In the genomic region with DNA sequence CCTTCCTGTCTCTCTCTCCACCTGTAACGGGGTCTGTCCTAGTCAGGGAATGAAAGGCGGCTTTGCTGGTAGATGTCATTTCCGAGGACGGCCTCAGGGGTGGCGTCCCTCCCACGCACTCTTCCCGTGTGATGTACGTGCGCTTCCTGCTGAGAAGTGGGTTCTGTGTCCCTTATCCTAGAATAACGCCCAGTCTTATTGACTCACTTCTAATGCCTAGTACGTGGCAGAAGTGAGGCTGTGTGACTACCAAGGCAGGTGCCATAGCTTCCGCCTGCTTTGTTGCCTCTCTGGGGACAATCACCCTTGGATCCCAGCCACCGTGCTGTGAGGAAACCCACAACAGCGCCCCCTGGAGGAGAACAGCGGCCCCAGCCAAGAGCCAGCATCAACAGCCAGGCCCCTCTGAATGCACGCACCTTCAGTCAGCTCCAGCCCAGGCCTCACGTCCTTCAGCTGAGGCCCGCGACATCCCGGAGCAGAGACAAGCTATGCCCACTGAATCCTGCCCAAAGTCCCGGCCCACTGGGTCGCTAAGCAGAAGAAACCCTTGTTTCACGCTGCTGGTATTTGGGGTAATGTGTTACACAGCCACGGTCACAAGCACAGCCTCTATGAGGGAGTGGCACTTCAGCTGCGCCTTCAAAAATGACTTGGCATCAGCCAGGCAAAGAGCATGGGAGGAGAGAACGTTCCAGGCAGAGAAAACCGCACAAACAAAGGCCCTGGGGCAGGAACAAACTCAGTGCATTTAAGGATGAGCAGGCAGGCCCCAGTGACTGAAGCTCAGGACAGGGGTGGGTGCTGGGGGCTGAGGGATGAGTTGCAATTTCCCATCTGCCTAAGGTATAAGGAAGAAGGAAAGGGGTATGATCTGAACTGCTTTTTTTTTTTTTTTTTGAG, we compare ENCODE assay signal across 1 cellular context.
TF ChIP-seq lines count a peak whose summit lies in the region.

No MANE protein-coding gene starts in this region.

TF ChIP-seq in K562, 482 proteins besides CTCF, POLR2A, EP300 and RAD21 (continued from another document and continues in another):
- TF ChIP-seq, protein P1, sequence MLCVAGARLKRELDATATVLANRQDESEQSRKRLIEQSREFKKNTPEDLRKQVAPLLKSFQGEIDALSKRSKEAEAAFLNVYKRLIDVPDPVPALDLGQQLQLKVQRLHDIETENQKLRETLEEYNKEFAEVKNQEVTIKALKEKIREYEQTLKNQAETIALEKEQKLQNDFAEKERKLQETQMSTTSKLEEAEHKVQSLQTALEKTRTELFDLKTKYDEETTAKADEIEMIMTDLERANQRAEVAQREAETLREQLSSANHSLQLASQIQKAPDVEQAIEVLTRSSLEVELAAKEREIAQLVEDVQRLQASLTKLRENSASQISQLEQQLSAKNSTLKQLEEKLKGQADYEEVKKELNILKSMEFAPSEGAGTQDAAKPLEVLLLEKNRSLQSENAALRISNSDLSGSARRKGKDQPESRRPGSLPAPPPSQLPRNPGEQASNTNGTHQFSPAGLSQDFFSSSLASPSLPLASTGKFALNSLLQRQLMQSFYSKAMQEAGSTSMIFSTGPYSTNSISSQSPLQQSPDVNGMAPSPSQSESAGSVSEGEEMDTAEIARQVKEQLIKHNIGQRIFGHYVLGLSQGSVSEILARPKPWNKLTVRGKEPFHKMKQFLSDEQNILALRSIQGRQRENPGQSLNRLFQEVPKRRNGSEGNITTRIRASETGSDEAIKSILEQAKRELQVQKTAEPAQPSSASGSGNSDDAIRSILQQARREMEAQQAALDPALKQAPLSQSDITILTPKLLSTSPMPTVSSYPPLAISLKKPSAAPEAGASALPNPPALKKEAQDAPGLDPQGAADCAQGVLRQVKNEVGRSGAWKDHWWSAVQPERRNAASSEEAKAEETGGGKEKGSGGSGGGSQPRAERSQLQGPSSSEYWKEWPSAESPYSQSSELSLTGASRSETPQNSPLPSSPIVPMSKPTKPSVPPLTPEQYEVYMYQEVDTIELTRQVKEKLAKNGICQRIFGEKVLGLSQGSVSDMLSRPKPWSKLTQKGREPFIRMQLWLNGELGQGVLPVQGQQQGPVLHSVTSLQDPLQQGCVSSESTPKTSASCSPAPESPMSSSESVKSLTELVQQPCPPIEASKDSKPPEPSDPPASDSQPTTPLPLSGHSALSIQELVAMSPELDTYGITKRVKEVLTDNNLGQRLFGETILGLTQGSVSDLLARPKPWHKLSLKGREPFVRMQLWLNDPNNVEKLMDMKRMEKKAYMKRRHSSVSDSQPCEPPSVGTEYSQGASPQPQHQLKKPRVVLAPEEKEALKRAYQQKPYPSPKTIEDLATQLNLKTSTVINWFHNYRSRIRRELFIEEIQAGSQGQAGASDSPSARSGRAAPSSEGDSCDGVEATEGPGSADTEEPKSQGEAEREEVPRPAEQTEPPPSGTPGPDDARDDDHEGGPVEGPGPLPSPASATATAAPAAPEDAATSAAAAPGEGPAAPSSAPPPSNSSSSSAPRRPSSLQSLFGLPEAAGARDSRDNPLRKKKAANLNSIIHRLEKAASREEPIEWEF (CRISPR knock-in tag; IDR thresholded peaks at IDR 0.05) = no peak
- peak; percentile 38; the same call in 1 of the 2 replicates for TF ChIP-seq E2F3 (CRISPR knock-in tag; IDR thresholded peaks at IDR 0.05)
- TF ChIP-seq ELF4 (CRISPR knock-in tag; IDR thresholded peaks at IDR 0.05) = no peak
- TF ChIP-seq MCM7 (IDR thresholded peaks at IDR 0.05) = no peak
- no peak for TF ChIP-seq ILF3 (IDR thresholded peaks at IDR 0.05; ENCODE audit: borderline replicate concordance)
- TF ChIP-seq POLR2B (IDR thresholded peaks at IDR 0.05; ENCODE audit: low read depth, partially characterized antibody) = no peak
- no peak for TF ChIP-seq ASH1L (IDR thresholded peaks at IDR 0.05; ENCODE audit: borderline replicate concordance, low read depth, partially characterized antibody)
- no peak for TF ChIP-seq ETV6 (IDR thresholded peaks at IDR 0.05; ENCODE audit: borderline replicate concordance in 1 of 2, low read depth in 2 of 2, low read length in 1 of 2)
- no peak for TF ChIP-seq ETV6 (CRISPR knock-in tag; IDR thresholded peaks at IDR 0.05; ENCODE audit: borderline replicate concordance)
- no peak for TF ChIP-seq NR1H2 (CRISPR knock-in tag; IDR thresholded peaks at IDR 0.05)
- TF ChIP-seq SP1 (CRISPR knock-in tag; IDR thresholded peaks at IDR 0.05) = no peak
- TF ChIP-seq LEF1 (IDR thresholded peaks at IDR 0.05) = no peak
- 0 out of 2 replicates have a peak, but pooled peaks have one; percentile 36 for TF ChIP-seq HDAC2 (IDR thresholded peaks at IDR 0.05)
- no peak for TF ChIP-seq POLR3G (IDR thresholded peaks at IDR 0.05; ENCODE audit: extremely low read depth, insufficient read length, insufficient replicate concordance)
- no peak for TF ChIP-seq FUS (optimal IDR thresholded peaks at IDR 0.05; ENCODE audit: low read depth, low read length)
- TF ChIP-seq NONO (IDR thresholded peaks at IDR 0.05; ENCODE audit: low read depth in 2 of 2, low read length in 1 of 2) = no peak
- no peak for TF ChIP-seq ZNF507 (tag; conservative IDR thresholded peaks at IDR 0.05)
- no peak for TF ChIP-seq CHCHD3 (CRISPR knock-in tag; IDR thresholded peaks at IDR 0.05)
- TF ChIP-seq CBX5 (IDR thresholded peaks at IDR 0.05; ENCODE audit: borderline replicate concordance, low read depth) = no peak
- no peak for TF ChIP-seq CXXC5 (CRISPR knock-in tag; IDR thresholded peaks at IDR 0.05)
- no peak for TF ChIP-seq ZC3H8 (IDR thresholded peaks at IDR 0.05)
- TF ChIP-seq COPS2 (conservative IDR thresholded peaks at IDR 0.05) = no peak
- no peak for TF ChIP-seq JUND (IDR thresholded peaks at IDR 0.05; ENCODE audit: borderline replicate concordance, low read depth, low read length)
- no peak for TF ChIP-seq JUND (tag; IDR thresholded peaks at IDR 0.05; ENCODE audit: borderline replicate concordance, low read depth, low read length)
- TF ChIP-seq E4F1 (CRISPR knock-in tag; IDR thresholded peaks at IDR 0.05; ENCODE audit: borderline replicate concordance) = no peak
- no peak for TF ChIP-seq SPI1 (IDR thresholded peaks at IDR 0.05; ENCODE audit: borderline replicate concordance, low read depth, low read length)
- TF ChIP-seq HLTF (IDR thresholded peaks at IDR 0.05) = no peak
- TF ChIP-seq JUNB (CRISPR knock-in tag; conservative IDR thresholded peaks at IDR 0.05) = no peak
- TF ChIP-seq ZBTB8A (IDR thresholded peaks at IDR 0.05; ENCODE audit: partially characterized antibody) = no peak
- TF ChIP-seq MYC (IDR thresholded peaks at IDR 0.05; ENCODE audit: low read depth, low read length) = no peak
- TF ChIP-seq MYC (CRISPR knock-in tag; IDR thresholded peaks at IDR 0.05; ENCODE audit: borderline replicate concordance, low read depth) = no peak
- TF ChIP-seq TFAM (CRISPR knock-in tag; conservative IDR thresholded peaks at IDR 0.05) = no peak
- no peak for TF ChIP-seq OTX1 (CRISPR knock-in tag; IDR thresholded peaks at IDR 0.05)
- peak; percentile 76 for TF ChIP-seq NFIC (IDR thresholded peaks at IDR 0.05)
- peak; percentile 58; the same call in 1 of the 2 replicates for TF ChIP-seq MTA3 (IDR thresholded peaks at IDR 0.05; ENCODE audit: borderline replicate concordance)
- no peak for TF ChIP-seq BACH1 (tag; IDR thresholded peaks at IDR 0.05)
- TF ChIP-seq ZNF121 (CRISPR knock-in tag; conservative IDR thresholded peaks at IDR 0.05) = no peak
- TF ChIP-seq, protein P2, sequence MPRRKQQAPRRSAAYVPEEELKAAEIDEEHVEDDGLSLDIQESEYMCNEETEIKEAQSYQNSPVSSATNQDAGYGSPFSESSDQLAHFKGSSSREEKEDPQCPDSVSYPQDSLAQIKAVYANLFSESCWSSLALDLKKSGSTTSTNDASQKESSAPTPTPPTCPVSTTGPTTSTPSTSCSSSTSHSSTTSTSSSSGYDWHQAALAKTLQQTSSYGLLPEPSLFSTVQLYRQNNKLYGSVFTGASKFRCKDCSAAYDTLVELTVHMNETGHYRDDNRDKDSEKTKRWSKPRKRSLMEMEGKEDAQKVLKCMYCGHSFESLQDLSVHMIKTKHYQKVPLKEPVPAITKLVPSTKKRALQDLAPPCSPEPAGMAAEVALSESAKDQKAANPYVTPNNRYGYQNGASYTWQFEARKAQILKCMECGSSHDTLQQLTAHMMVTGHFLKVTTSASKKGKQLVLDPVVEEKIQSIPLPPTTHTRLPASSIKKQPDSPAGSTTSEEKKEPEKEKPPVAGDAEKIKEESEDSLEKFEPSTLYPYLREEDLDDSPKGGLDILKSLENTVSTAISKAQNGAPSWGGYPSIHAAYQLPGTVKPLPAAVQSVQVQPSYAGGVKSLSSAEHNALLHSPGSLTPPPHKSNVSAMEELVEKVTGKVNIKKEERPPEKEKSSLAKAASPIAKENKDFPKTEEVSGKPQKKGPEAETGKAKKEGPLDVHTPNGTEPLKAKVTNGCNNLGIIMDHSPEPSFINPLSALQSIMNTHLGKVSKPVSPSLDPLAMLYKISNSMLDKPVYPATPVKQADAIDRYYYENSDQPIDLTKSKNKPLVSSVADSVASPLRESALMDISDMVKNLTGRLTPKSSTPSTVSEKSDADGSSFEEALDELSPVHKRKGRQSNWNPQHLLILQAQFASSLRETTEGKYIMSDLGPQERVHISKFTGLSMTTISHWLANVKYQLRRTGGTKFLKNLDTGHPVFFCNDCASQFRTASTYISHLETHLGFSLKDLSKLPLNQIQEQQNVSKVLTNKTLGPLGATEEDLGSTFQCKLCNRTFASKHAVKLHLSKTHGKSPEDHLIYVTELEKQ (CRISPR knock-in tag; IDR thresholded peaks at IDR 0.05) = no peak
- no peak for TF ChIP-seq NFE2L1 (tag; IDR thresholded peaks at IDR 0.05; ENCODE audit: borderline replicate concordance, low read depth)
- no peak for TF ChIP-seq HMBOX1 (IDR thresholded peaks at IDR 0.05)
- TF ChIP-seq PML (IDR thresholded peaks at IDR 0.05; ENCODE audit: low read length) = no peak
- TF ChIP-seq BCOR (IDR thresholded peaks at IDR 0.05) = no peak
- TF ChIP-seq IRF2 (CRISPR knock-in tag; IDR thresholded peaks at IDR 0.05) = no peak
- TF ChIP-seq ZBTB43 (CRISPR knock-in tag; IDR thresholded peaks at IDR 0.05) = no peak
- no peak for TF ChIP-seq ZNF431 (CRISPR knock-in tag; IDR thresholded peaks at IDR 0.05)
- peak; percentile 31; the same call in 1 of the 2 replicates for TF ChIP-seq ZNF12 (CRISPR knock-in tag; IDR thresholded peaks at IDR 0.05)
- no peak for TF ChIP-seq ZBED1 (IDR thresholded peaks at IDR 0.05)
- TF ChIP-seq ARID4B (CRISPR knock-in tag; IDR thresholded peaks at IDR 0.05) = no peak
- TF ChIP-seq EP400 (IDR thresholded peaks at IDR 0.05) = peak; percentile 26; the same call in 1 of the 2 replicates
- 0 out of 2 replicates have a peak, but pooled peaks have one; percentile 10 for TF ChIP-seq SMARCE1 (IDR thresholded peaks at IDR 0.05)
